Comparison of ENCODE assay signal across 23 cellular contexts in the genomic region with DNA sequence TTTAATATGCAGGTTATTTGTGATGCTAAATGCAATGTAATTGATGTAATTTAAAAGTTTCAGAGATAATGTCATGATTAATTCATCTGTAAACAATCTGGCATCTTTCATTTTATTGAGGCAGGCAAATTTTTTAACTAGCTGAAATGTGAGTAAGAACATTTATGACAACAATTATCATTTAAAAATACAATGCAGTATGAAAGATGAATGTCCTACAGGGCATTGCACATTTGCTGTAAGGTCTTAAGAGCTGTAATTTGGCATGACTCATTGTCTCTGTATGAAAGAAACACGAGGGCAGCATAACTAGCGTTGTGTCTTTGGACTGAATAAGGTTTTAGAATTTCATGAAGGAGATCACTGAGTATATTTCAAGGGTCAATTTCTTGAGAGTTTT.
A peak's percentile ranks its signal among the peaks of the same experiment; 100 is the strongest.
DNase-seq lines count a peak whose midpoint lies in the region; ATAC-seq and TF ChIP-seq lines count a peak whose summit lies in the region.
"Had no signal": no experiment of that assay in that cellular context is flagged by ENCODE, and none has a peak within 500 bp of the region (broad histone marks: within the 10 kb centered on the region; RNA-seq: fewer than 3 reads in every experiment).

No MANE protein-coding gene starts in this region.

- H3K27ac Mint-ChIP-seq in activated T-helper 2 cell treated with anti-CD3 and anti-CD28 coated beads, Interferon-gamma antibody, Interleukin-2, Interleukin-4, amounts not matched to agents 10 μg/mL and 5 μg/mL and 100 μg/mL, durations not matched to agents 14 hours and 24 hours and 36 hours = no peak overlapping the region
- no peak overlapping the region for H3K27ac Mint-ChIP-seq in HFFc6
- H3K27ac Mint-ChIP-seq: activated CD4-positive, alpha-beta memory T cell treated with anti-CD3 and anti-CD28 coated beads, Interleukin-2, amount 10 ng/mL, durations not matched to agents 7 days and 5 days; activated naive CD4-positive, alpha-beta T cell treated with anti-CD3 and anti-CD28 coated beads, Interleukin-2, amount 50 U/mL, for 72 hours; CD8-positive, alpha-beta memory T cell; mesothelial cell of epicardium; neural progenitor cell had no signal

- no peak for TF ChIP-seq CTCF in fibroblast of villous mesenchyme (IDR thresholded peaks at IDR 0.05; ENCODE audit: insufficient read depth, low read depth, low read length)
- no peak for TF ChIP-seq CTCF in HFFc6 (IDR thresholded peaks at IDR 0.05)

- H3K27me3 Mint-ChIP-seq in activated T-helper 2 cell treated with anti-CD3 and anti-CD28 coated beads, Interferon-gamma antibody, Interleukin-2, Interleukin-4, amounts not matched to agents 10 μg/mL and 5 μg/mL and 100 μg/mL, durations not matched to agents 14 hours and 24 hours and 36 hours (ENCODE audit: low read depth) = no peaks in the 10 kb centered on the region
- no peaks in the 10 kb centered on the region for H3K27me3 Mint-ChIP-seq in HFFc6 (ENCODE audit: insufficient read depth)
- H3K27me3 Mint-ChIP-seq: activated CD4-positive, alpha-beta memory T cell treated with anti-CD3 and anti-CD28 coated beads, Interleukin-2, amount 10 ng/mL, durations not matched to agents 7 days and 5 days; CD8-positive, alpha-beta memory T cell had no signal

- intact Hi-C loops in Right ventricle myocardium superior (cut with DNase I) = no loop called here
- intact Hi-C loops in activated T-helper 2 cell treated with anti-CD3 and anti-CD28 coated beads, Interferon-gamma antibody, Interleukin-2, Interleukin-4, amounts not matched to agents 10 μg/mL and 5 μg/mL and 100 μg/mL, durations not matched to agents 14 hours and 24 hours and 36 hours (cut with micrococcal nuclease) = no loop called here

- no peaks in the 10 kb centered on the region for H3K4me1 Mint-ChIP-seq in activated T-helper 2 cell treated with anti-CD3 and anti-CD28 coated beads, Interferon-gamma antibody, Interleukin-2, Interleukin-4, amounts not matched to agents 10 μg/mL and 5 μg/mL and 100 μg/mL, durations not matched to agents 14 hours and 24 hours and 36 hours (ENCODE audit: low read depth)
- no peaks in the 10 kb centered on the region for H3K4me1 Mint-ChIP-seq in HFFc6 (ENCODE audit: low read depth)
- H3K4me1 Mint-ChIP-seq: activated CD4-positive, alpha-beta memory T cell treated with anti-CD3 and anti-CD28 coated beads, Interleukin-2, amount 10 ng/mL, durations not matched to agents 7 days and 5 days; CD8-positive, alpha-beta memory T cell; neural progenitor cell had no signal

- DNase-seq in COLO829 (ENCODE audit: low spot score) (peak; percentile 85), LHCN-M2 (ENCODE audit: low read depth) (peak; percentile 38), fibroblast of villous mesenchyme (ENCODE audit: low read depth) (peak; percentile 4), Right ventricle myocardium superior (no peak), NCI-H2081 treated with DMSO at 0.1 percent for 48 hours (lab: John Stamatoyannopoulos, UW) (no peak), HFFc6 (no peak)
- DNase-seq in activated T-helper 2 cell treated with anti-CD3 and anti-CD28 coated beads, Interferon-gamma antibody, Interleukin-2, Interleukin-4, amounts not matched to agents 10 μg/mL and 5 μg/mL and 100 μg/mL, durations not matched to agents 14 hours and 24 hours and 36 hours (ENCODE audit: low spot score) = no peak
- DNase-seq: activated CD4-positive, alpha-beta memory T cell treated with anti-CD3 and anti-CD28 coated beads, Interleukin-2, amount 10 ng/mL, durations not matched to agents 7 days and 5 days; activated T-cell treated with anti-CD3 and anti-CD28 coated beads, Interleukin-2, amount 50 U/mL, for 4 hours; caudate nucleus; CD8-positive, alpha-beta memory T cell; left cardiac atrium; NCI-H2171 treated with DMSO at 0.1 percent for 48 hours; right cardiac atrium; stimulated activated CD4-positive, alpha-beta T cell treated with anti-CD3 and anti-CD28 coated beads, Interleukin-2, amount 100 ng/mL, for 48 hours; T-helper 1 cell; WERI-Rb-1 had no signal

- no peak overlapping the region for H3K4me3 Mint-ChIP-seq in activated T-helper 2 cell treated with anti-CD3 and anti-CD28 coated beads, Interferon-gamma antibody, Interleukin-2, Interleukin-4, amounts not matched to agents 10 μg/mL and 5 μg/mL and 100 μg/mL, durations not matched to agents 14 hours and 24 hours and 36 hours (ENCODE audit: low read depth)
- no peak overlapping the region for H3K4me3 Mint-ChIP-seq in HFFc6
- H3K4me3 Mint-ChIP-seq: activated CD4-positive, alpha-beta memory T cell treated with anti-CD3 and anti-CD28 coated beads, Interleukin-2, amount 10 ng/mL, durations not matched to agents 7 days and 5 days; activated T-cell treated with anti-CD3 and anti-CD28 coated beads, Interleukin-2, amount 50 U/mL, for 4 hours; CD8-positive, alpha-beta memory T cell; mesothelial cell of epicardium; neural progenitor cell had no signal

- no peaks in the 10 kb centered on the region for H3K36me3 Mint-ChIP-seq in activated T-helper 2 cell treated with anti-CD3 and anti-CD28 coated beads, Interferon-gamma antibody, Interleukin-2, Interleukin-4, amounts not matched to agents 10 μg/mL and 5 μg/mL and 100 μg/mL, durations not matched to agents 14 hours and 24 hours and 36 hours (ENCODE audit: low read depth)
- no peaks in the 10 kb centered on the region for H3K36me3 Mint-ChIP-seq in HFFc6 (ENCODE audit: low read depth)
- H3K36me3 Mint-ChIP-seq: CD8-positive, alpha-beta memory T cell; mesothelial cell of epicardium; neural progenitor cell had no signal

- no peak overlapping the region for H3K4me3 ChIP-seq in fibroblast of villous mesenchyme (ENCODE audit: low read depth, low read length)
- H3K4me3 ChIP-seq: neural progenitor cell, vagina had no signal

- ATAC-seq in SK-N-SH treated with all-trans-retinoic acid at 6 μM for 48 hours (peak; percentile 99), Right ventricle myocardium superior (ENCODE audit: poor library complexity) (no peak)
- ATAC-seq: activated naive CD4-positive, alpha-beta T cell treated with anti-CD3 and anti-CD28 coated beads, Interleukin-2, amount 50 U/mL, for 72 hours; activated T-cell treated with anti-CD3 and anti-CD28 coated beads, Interleukin-2, amount 50 U/mL, for 4 hours; foreskin keratinocyte; left cardiac atrium; right cardiac atrium had no signal

- H3K9me3 Mint-ChIP-seq in activated T-helper 2 cell treated with anti-CD3 and anti-CD28 coated beads, Interferon-gamma antibody, Interleukin-2, Interleukin-4, amounts not matched to agents 10 μg/mL and 5 μg/mL and 100 μg/mL, durations not matched to agents 14 hours and 24 hours and 36 hours = peaks cover 13% of the 10 kb centered on the region
- H3K9me3 Mint-ChIP-seq in HFFc6 = peaks cover 26% of the 10 kb centered on the region
- H3K9me3 Mint-ChIP-seq: neural progenitor cell had no signal

TF ChIP-seq in SK-N-SH treated with all-trans-retinoic acid at 6 μM for 48 hours, 23 proteins besides CTCF, POLR2A, EP300 and RAD21 (continues in another document):
- TF ChIP-seq TOX (CRISPR knock-in tag; IDR thresholded peaks at IDR 0.05; ENCODE audit: borderline replicate concordance) (peak; percentile 98), ZNF565 (CRISPR knock-in tag; conservative IDR thresholded peaks at IDR 0.05; ENCODE audit: low read depth) (no peak), ISL1 (CRISPR knock-in tag; IDR thresholded peaks at IDR 0.05) (peak; percentile 99), RARB (CRISPR knock-in tag; IDR thresholded peaks at IDR 0.05) (peak; percentile 94), TCF4 (CRISPR knock-in tag; IDR thresholded peaks at IDR 0.05; ENCODE audit: borderline replicate concordance) (no peak), ESRRG (CRISPR knock-in tag; IDR thresholded peaks at IDR 0.05) (no peak), ZC3H10 (CRISPR knock-in tag; IDR thresholded peaks at IDR 0.05) (peak; percentile 99), PPARA (CRISPR knock-in tag; IDR thresholded peaks at IDR 0.05; ENCODE audit: borderline replicate concordance) (no peak)
- TF ChIP-seq, protein P1, sequence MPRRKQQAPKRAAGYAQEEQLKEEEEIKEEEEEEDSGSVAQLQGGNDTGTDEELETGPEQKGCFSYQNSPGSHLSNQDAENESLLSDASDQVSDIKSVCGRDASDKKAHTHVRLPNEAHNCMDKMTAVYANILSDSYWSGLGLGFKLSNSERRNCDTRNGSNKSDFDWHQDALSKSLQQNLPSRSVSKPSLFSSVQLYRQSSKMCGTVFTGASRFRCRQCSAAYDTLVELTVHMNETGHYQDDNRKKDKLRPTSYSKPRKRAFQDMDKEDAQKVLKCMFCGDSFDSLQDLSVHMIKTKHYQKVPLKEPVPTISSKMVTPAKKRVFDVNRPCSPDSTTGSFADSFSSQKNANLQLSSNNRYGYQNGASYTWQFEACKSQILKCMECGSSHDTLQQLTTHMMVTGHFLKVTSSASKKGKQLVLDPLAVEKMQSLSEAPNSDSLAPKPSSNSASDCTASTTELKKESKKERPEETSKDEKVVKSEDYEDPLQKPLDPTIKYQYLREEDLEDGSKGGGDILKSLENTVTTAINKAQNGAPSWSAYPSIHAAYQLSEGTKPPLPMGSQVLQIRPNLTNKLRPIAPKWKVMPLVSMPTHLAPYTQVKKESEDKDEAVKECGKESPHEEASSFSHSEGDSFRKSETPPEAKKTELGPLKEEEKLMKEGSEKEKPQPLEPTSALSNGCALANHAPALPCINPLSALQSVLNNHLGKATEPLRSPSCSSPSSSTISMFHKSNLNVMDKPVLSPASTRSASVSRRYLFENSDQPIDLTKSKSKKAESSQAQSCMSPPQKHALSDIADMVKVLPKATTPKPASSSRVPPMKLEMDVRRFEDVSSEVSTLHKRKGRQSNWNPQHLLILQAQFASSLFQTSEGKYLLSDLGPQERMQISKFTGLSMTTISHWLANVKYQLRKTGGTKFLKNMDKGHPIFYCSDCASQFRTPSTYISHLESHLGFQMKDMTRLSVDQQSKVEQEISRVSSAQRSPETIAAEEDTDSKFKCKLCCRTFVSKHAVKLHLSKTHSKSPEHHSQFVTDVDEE (CRISPR knock-in tag; IDR thresholded peaks at IDR 0.05) = no peak
- TF ChIP-seq, protein P2, sequence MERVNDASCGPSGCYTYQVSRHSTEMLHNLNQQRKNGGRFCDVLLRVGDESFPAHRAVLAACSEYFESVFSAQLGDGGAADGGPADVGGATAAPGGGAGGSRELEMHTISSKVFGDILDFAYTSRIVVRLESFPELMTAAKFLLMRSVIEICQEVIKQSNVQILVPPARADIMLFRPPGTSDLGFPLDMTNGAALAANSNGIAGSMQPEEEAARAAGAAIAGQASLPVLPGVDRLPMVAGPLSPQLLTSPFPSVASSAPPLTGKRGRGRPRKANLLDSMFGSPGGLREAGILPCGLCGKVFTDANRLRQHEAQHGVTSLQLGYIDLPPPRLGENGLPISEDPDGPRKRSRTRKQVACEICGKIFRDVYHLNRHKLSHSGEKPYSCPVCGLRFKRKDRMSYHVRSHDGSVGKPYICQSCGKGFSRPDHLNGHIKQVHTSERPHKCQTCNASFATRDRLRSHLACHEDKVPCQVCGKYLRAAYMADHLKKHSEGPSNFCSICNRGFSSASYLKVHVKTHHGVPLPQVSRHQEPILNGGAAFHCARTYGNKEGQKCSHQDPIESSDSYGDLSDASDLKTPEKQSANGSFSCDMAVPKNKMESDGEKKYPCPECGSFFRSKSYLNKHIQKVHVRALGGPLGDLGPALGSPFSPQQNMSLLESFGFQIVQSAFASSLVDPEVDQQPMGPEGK (CRISPR knock-in tag; IDR thresholded peaks at IDR 0.05; ENCODE audit: borderline replicate concordance) = peak; percentile 96

Comparison
In these comparisons a context has a peak if more than half of its experiments do, and no peak if none do; other contexts are left out.
1. DNase-seq: peak in COLO829 (single experiment), LHCN-M2 (single experiment) and fibroblast of villous mesenchyme (single experiment); none in Right ventricle myocardium superior (single experiment), activated T-helper 2 cell treated with anti-CD3 and anti-CD28 coated beads, Interferon-gamma antibody, Interleukin-2, Interleukin-4, amounts not matched to agents 10 μg/mL and 5 μg/mL and 100 μg/mL, durations not matched to agents 14 hours and 24 hours and 36 hours (single experiment), NCI-H2081 treated with DMSO at 0.1 percent for 48 hours (single experiment) and HFFc6 (single experiment).